In the genomic region with DNA sequence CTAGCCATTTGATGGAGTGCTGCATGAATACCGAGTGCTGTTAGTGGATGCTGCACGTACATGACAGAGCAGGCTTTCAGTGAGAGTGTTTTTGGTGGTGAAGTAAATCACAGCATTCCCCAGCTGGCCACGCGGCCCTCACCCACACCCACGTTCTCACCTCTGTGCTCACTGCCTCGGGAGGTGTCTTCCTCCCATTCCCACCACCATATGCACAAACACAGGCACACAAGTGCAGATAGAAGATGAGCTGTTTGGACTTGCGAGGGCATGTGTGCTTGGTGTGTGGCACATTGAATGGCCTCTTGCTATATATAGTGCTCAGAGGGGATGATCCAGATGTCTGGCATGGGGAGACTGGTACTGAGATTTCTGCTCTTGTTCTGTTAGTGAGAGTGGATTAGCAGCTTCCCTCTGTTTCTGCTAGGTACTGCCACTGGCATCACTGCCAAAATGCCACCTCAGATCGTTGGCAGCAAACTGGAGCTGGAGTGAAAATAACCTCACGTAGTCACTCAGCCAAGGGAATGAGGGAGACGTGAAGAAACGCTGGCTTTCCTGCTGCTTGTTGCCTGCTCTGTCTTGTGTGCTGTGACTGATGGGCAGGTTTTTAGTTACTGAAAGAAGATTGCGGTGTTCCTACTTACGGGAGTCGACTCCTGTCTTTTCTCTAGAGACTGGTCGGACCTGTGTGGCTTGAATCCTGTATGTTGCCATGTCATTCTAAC, we compare ENCODE assay signal across 10 cellular contexts. TPM values are rescaled to one million over a fixed set of nuclear protein-coding genes. Genes with fewer than 3 reads are reported as not detected.
DNase-seq lines count a peak whose midpoint lies in the region; ATAC-seq, FAIRE-seq and TF ChIP-seq lines count a peak whose summit lies in the region.
"Had no signal": no experiment of that assay in that cellular context is flagged by ENCODE, and none has a peak within 500 bp of the region (broad histone marks: within the 10 kb centered on the region; RNA-seq: fewer than 3 reads in every experiment).

No MANE protein-coding gene starts in this region.

- no peak for ATAC-seq in stimulated activated memory B cell treated with anti-CD40 and anti-IgM and Interleukin-4, amounts not matched to agents 10 μg/mL and 1 μg/mL and 100 μg/mL, for 72 hours

- no peaks in the 10 kb centered on the region for H3K27me3 Mint-ChIP-seq in stimulated activated memory B cell treated with anti-CD40 and anti-IgM and Interleukin-4, amounts not matched to agents 10 μg/mL and 1 μg/mL and 100 μg/mL, for 72 hours

- H3K27ac ChIP-seq in iPS DF 6.9 (ENCODE audit: low read length) (peak overlapping the region; percentile 12), kidney (ENCODE audit: low read depth in 2 of 2, low read length in 2 of 2) (no peak overlapping the region)

- no peak overlapping the region for H3K4me3 ChIP-seq in iPS DF 6.9 (ENCODE audit: low read length)
- no peak overlapping the region for H3K4me3 ChIP-seq in kidney (ENCODE audit: low read length in 2 of 2)

- intact Hi-C loops in kidney (cut with DNase I) = no loop called here

- DNase-seq in SIG-M5 treated with dmso at 0.1 percent for 504 hours (lab: John Stamatoyannopoulos, UW; ENCODE audit: unreplicated experiment) (peak; percentile 17), SIG-M5 (lab: John Stamatoyannopoulos, UW) (no peak), astrocyte of the hippocampus (ENCODE audit: low read depth, low spot score) (peak; percentile 83), iPS DF 6.9 (ENCODE audit: low read depth, low spot score) (no peak), NCI-H2227 treated with DMSO at 0.1 percent for 48 hours (lab: John Stamatoyannopoulos, UW) (no peak), kidney (no peak), NK-92 (lab: John Stamatoyannopoulos, UW; ENCODE audit: unreplicated experiment) (no peak)
- DNase-seq: NCI-H2081 treated with DMSO at 0.1 percent for 48 hours had no signal

- H3K4me1 Mint-ChIP-seq in stimulated activated memory B cell treated with anti-CD40 and anti-IgM and Interleukin-4, amounts not matched to agents 10 μg/mL and 1 μg/mL and 100 μg/mL, for 72 hours = peaks cover 77% of the 10 kb centered on the region

- no CpG with 5 or more reads among the region's 15 CpGs for WGBS in iPS DF 6.9 (ENCODE audit: insufficient coverage, insufficient read length)

- H3K4me1 ChIP-seq in iPS DF 6.9 (ENCODE audit: control insufficient read depth, insufficient read depth, low read length) (peaks cover 8% of the 10 kb centered on the region), kidney (ENCODE audit: control insufficient read depth in 1 of 2, insufficient read depth in 1 of 2, low read depth in 1 of 2, low read length in 2 of 2) (peaks cover 25% of the 10 kb centered on the region in 2 donors)

- H3K9me3 ChIP-seq in iPS DF 6.9 (ENCODE audit: control insufficient read depth, insufficient read depth, low read length) (no peaks in the 10 kb centered on the region), kidney (ENCODE audit: control insufficient read depth in 1 of 2, low read length in 2 of 2) (no peaks in the 10 kb centered on the region)

- H3K36me3 ChIP-seq in iPS DF 6.9 (ENCODE audit: control insufficient read depth, insufficient read depth, low read length) (peaks cover 12% of the 10 kb centered on the region; the same call in 1 of the 2 replicates), kidney (ENCODE audit: control insufficient read depth in 1 of 2, insufficient read depth in 2 of 2, low read length in 2 of 2) (peaks cover 4 to 8% of the 10 kb centered on the region in 2 donors)

- H3K9ac ChIP-seq in kidney (ENCODE audit: low read length in 2 of 2) = peak overlapping the region in 1 of 2 donors; percentile 65

- peaks cover 2% of the 10 kb centered on the region for H3K9me3 Mint-ChIP-seq in stimulated activated memory B cell treated with anti-CD40 and anti-IgM and Interleukin-4, amounts not matched to agents 10 μg/mL and 1 μg/mL and 100 μg/mL, for 72 hours

- TF ChIP-seq CTCF in kidney (IDR thresholded peaks at IDR 0.05; ENCODE audit: borderline replicate concordance, extremely low read depth, insufficient read depth) = no peak

- H3K27ac Mint-ChIP-seq in stimulated activated memory B cell treated with anti-CD40 and anti-IgM and Interleukin-4, amounts not matched to agents 10 μg/mL and 1 μg/mL and 100 μg/mL, for 72 hours = peak overlapping the region; percentile 8

- peaks cover 43% of the 10 kb centered on the region for H3K36me3 Mint-ChIP-seq in stimulated activated memory B cell treated with anti-CD40 and anti-IgM and Interleukin-4, amounts not matched to agents 10 μg/mL and 1 μg/mL and 100 μg/mL, for 72 hours

- no peaks in the 10 kb centered on the region for H3K27me3 ChIP-seq in iPS DF 6.9 (ENCODE audit: control insufficient read depth, insufficient read depth, low read length)

- FAIRE-seq in kidney (lab: Jason Lieb, UNC) = no peak

- no peak overlapping the region for H3K4me3 Mint-ChIP-seq in stimulated activated memory B cell treated with anti-CD40 and anti-IgM and Interleukin-4, amounts not matched to agents 10 μg/mL and 1 μg/mL and 100 μg/mL, for 72 hours
- H3K4me3 Mint-ChIP-seq: neural crest cell had no signal

RNA-seq across cellular contexts. Expression of a gene that starts 19.1 kb away (rescaled TPM):
- total RNA-seq in kidney = 74.5 TPM
- 86.8 TPM for polyA plus RNA-seq in kidney (ENCODE audit: insufficient read depth, low read depth, low replicate concordance)

Comparison
In these comparisons a context has a peak if more than half of its experiments do, and no peak if none do; other contexts are left out.
1. DNase-seq: peak in SIG-M5 treated with dmso at 0.1 percent for 504 hours (single experiment) and astrocyte of the hippocampus (single experiment); none in SIG-M5 (single experiment), iPS DF 6.9 (single experiment), NCI-H2227 treated with DMSO at 0.1 percent for 48 hours (single experiment), kidney (single experiment) and NK-92 (single experiment).